Comparison of ENCODE assay signal across 8 cellular contexts in genomic region chr16:84308120-84308519, GRCh38. TPM values are rescaled to one million over a fixed set of nuclear protein-coding genes. Genes with fewer than 3 reads are reported as not detected.
DNase-seq lines count a peak whose midpoint lies in the region; ATAC-seq and TF ChIP-seq lines count a peak whose summit lies in the region.

No MANE protein-coding gene starts in this region.

- no peaks in the 10 kb centered on the region for H3K4me1 ChIP-seq in colonic mucosa

- no peak overlapping the region for H3K4me3 ChIP-seq in colonic mucosa

- H3K36me3 ChIP-seq in colonic mucosa = no peaks in the 10 kb centered on the region

- no peak overlapping the region for H3K27ac ChIP-seq in colonic mucosa

- H3K9ac ChIP-seq in colonic mucosa (ENCODE audit: low read depth in 2 of 2, low read length in 2 of 2) = no peak overlapping the region

- no peak for ATAC-seq in GM18511 (IDR thresholded peaks at IDR 0.05; ENCODE audit: unreplicated experiment)

- DNase-seq in stimulated activated CD4-positive, alpha-beta T cell treated with anti-CD3 and anti-CD28 coated beads, Interleukin-12 subunit alpha, Interleukin-12 subunit beta, amount 100 ng/mL, for 48 hours (ENCODE audit: low read depth in 2 of 3, low spot score in 1 of 3) = peak in 2 of 3 donors; percentile 5
- DNase-seq in stimulated activated CD4-positive, alpha-beta T cell treated with anti-CD3 and anti-CD28 coated beads, Interleukin-4, amount 100 ng/mL, for 4 hours = no peak
- DNase-seq in NCI-H460 (ENCODE audit: extremely low read depth, low read depth) (peak; percentile 36), colonic mucosa (peak; percentile 51), mucosa of gallbladder (ENCODE audit: low spot score) (peak; percentile 45), dedifferentiated amniotic fluid mesenchymal stem cell (ENCODE audit: extremely low spot score) (no peak)
- no peak for DNase-seq in activated effector memory CD4-positive, alpha-beta T cell treated with anti-CD3 and anti-CD28 coated beads, Interleukin-2, amount 50 U/mL, for 16 hours

- no peaks in the 10 kb centered on the region for H3K9me3 ChIP-seq in colonic mucosa

- TF ChIP-seq CTCF in colonic mucosa (IDR thresholded peaks at IDR 0.05) = peak; percentile 57

- H3K27me3 ChIP-seq in colonic mucosa = no peaks in the 10 kb centered on the region

- intact Hi-C loops in colonic mucosa (cut with DNase I) = no loop called here

RNA-seq across cellular contexts. Expression of gene WFDC1, which starts 13.4 kb away (rescaled TPM):
- not detected in 2 replicates for total RNA-seq in NCI-H460 (2014; rRNA removed; shearing (Covaris generic))
- polyA plus RNA-seq in NCI-H460 (2014; cell fraction: nucleus; rRNA removed) = not detected in 2 replicates
- total RNA-seq in colonic mucosa (10 to 100 TPM in 1 of 2 donors, 1 to 10 TPM in 1; 4.4 to 17.4 TPM), mucosa of gallbladder (92.6 TPM)

Comparison
In these comparisons a context has a peak if more than half of its experiments do, and no peak if none do; other contexts are left out.
1. DNase-seq: peak in stimulated activated CD4-positive, alpha-beta T cell treated with anti-CD3 and anti-CD28 coated beads, Interleukin-12 subunit alpha, Interleukin-12 subunit beta, amount 100 ng/mL, for 48 hours (2 of 3), NCI-H460 (single experiment), colonic mucosa (single experiment) and mucosa of gallbladder (single experiment); none in stimulated activated CD4-positive, alpha-beta T cell treated with anti-CD3 and anti-CD28 coated beads, Interleukin-4, amount 100 ng/mL, for 4 hours (0 of 2), dedifferentiated amniotic fluid mesenchymal stem cell (single experiment) and activated effector memory CD4-positive, alpha-beta T cell treated with anti-CD3 and anti-CD28 coated beads, Interleukin-2, amount 50 U/mL, for 16 hours (single experiment).